In genomic region chrX:150364347-150365050, GRCh38 we compare ENCODE assay signal across 8 cellular contexts. TPM values are rescaled to one million over a fixed set of nuclear protein-coding genes. Genes with fewer than 3 reads are reported as not detected.
DNase-seq lines count a peak whose midpoint lies in the region; ATAC-seq and TF ChIP-seq lines count a peak whose summit lies in the region.

No MANE protein-coding gene starts in this region.

- H3K36me3 Mint-ChIP-seq in activated CD8-positive, alpha-beta T cell treated with anti-CD3 and anti-CD28 coated beads for 36 hours (ENCODE audit: low read depth): no peaks in the 10 kb centered on the region
- H3K36me3 Mint-ChIP-seq in nephron (ENCODE audit: low read depth): no peaks in the 10 kb centered on the region

- DNase-seq in Right ventricle myocardium inferior (ENCODE audit: missing footprints) (peak; percentile 62), cardiac septum (ENCODE audit: low spot score) (no peak), fibroblast of lung (ENCODE audit: low read depth in 2 of 2) (peak; percentile 9 to 23), NCI-H226 (no peak), 8988T (no peak)
- DNase-seq in activated CD8-positive, alpha-beta T cell treated with anti-CD3 and anti-CD28 coated beads for 36 hours: peak; percentile 42

- no peak overlapping the region for H2AFZ ChIP-seq in fibroblast of lung (ENCODE audit: low read length)

- CTCF ChIA-PET in activated CD8-positive, alpha-beta T cell treated with anti-CD3 and anti-CD28 coated beads for 36 hours (lab: Charles Lee): interaction anchor here (0.6 to 2.1 kb wide), 9 partner anchors 12 to 848 kb away, joined by 3 to 7 read pairs (median 4); no protein-coding TSS in a partner anchor

- H3K4me2 ChIP-seq in fibroblast of lung (ENCODE audit: extremely low read depth, insufficient read depth, low read length): peak overlapping the region; percentile 1

- H3K4me1 ChIP-seq in fibroblast of lung (ENCODE audit: control insufficient read depth, extremely low read depth, insufficient read depth, low read length): peaks cover 2% of the 10 kb centered on the region

- H3K9me3 Mint-ChIP-seq in activated CD8-positive, alpha-beta T cell treated with anti-CD3 and anti-CD28 coated beads for 36 hours: no peaks in the 10 kb centered on the region
- peaks cover 21% of the 10 kb centered on the region for H3K9me3 Mint-ChIP-seq in nephron

- no peaks in the 10 kb centered on the region for H3K27me3 ChIP-seq in fibroblast of lung (ENCODE audit: control insufficient read depth, insufficient read depth, low read length)

- peak overlapping the region; percentile 78 for H3K9ac ChIP-seq in fibroblast of lung (ENCODE audit: insufficient read depth, low read length)

- peak overlapping the region; percentile 80 for H3K27ac ChIP-seq in fibroblast of lung (ENCODE audit: insufficient read depth, low read length)

- POLR2A ChIA-PET in activated CD8-positive, alpha-beta T cell treated with anti-CD3 and anti-CD28 coated beads for 36 hours (lab: Charles Lee): interaction anchor here (0.6 kb wide), 1 partner anchor 20 kb away, joined by 3 read pairs; no protein-coding TSS in a partner anchor

- H3K4me1 Mint-ChIP-seq in activated CD8-positive, alpha-beta T cell treated with anti-CD3 and anti-CD28 coated beads for 36 hours (ENCODE audit: low read depth): peaks cover 22% of the 10 kb centered on the region
- peaks cover 10% of the 10 kb centered on the region for H3K4me1 Mint-ChIP-seq in nephron

- no peak overlapping the region for H3K27ac Mint-ChIP-seq in activated CD8-positive, alpha-beta T cell treated with anti-CD3 and anti-CD28 coated beads for 36 hours
- H3K27ac Mint-ChIP-seq in nephron: peak overlapping the region in 1 of 3 experiments; percentile 57

- H3K9me3 ChIP-seq in fibroblast of lung (ENCODE audit: control insufficient read depth, insufficient read depth, low read depth, low read length): no peaks in the 10 kb centered on the region

- no peaks in the 10 kb centered on the region for H3K36me3 ChIP-seq in fibroblast of lung (ENCODE audit: control insufficient read depth, insufficient read depth, low read length)

- peak overlapping the region; percentile 69 for H3K4me3 Mint-ChIP-seq in activated CD8-positive, alpha-beta T cell treated with anti-CD3 and anti-CD28 coated beads for 36 hours
- peak overlapping the region; percentile 75 to 88 (median 87) for H3K4me3 Mint-ChIP-seq in nephron

- H4K20me1 ChIP-seq in fibroblast of lung (ENCODE audit: control insufficient read depth, extremely low read depth, insufficient read depth, low read length): no peaks in the 10 kb centered on the region

- H3K79me2 ChIP-seq in fibroblast of lung (ENCODE audit: control insufficient read depth, insufficient read depth, low read length): peaks cover 39% of the 10 kb centered on the region

- intact Hi-C loops in Right ventricle myocardium inferior (cut with DNase I) (loop anchor here (5.0 to 10.0 kb wide), 5 partner anchors 120 to 530 kb away; partner anchors contain the start of gene CD99L2), cardiac septum (cut with DNase I) (loop anchor here (5.0 to 10.0 kb wide), 4 partner anchors 162 to 402 kb away; no protein-coding TSS in a partner anchor)
- intact Hi-C loops in activated CD8-positive, alpha-beta T cell treated with anti-CD3 and anti-CD28 coated beads for 36 hours (cut with micrococcal nuclease): loop anchor here (5.0 to 10.0 kb wide), 3 partner anchors 120 to 318 kb away; no protein-coding TSS in a partner anchor

- TF ChIP-seq CTCF in activated CD8-positive, alpha-beta T cell treated with anti-CD3 and anti-CD28 coated beads for 36 hours (IDR thresholded peaks at IDR 0.05): no peak
- TF ChIP-seq CTCF in fibroblast of lung (conservative IDR thresholded peaks at IDR 0.05 in 1 of 2, IDR thresholded peaks at IDR 0.05 in 1 of 2; ENCODE audit: low read depth in 1 of 2, low read length in 2 of 2) (no peak), nephron (IDR thresholded peaks at IDR 0.05; ENCODE audit: unreplicated experiment in 3 of 3) (no peak)

- H3K27me3 Mint-ChIP-seq in activated CD8-positive, alpha-beta T cell treated with anti-CD3 and anti-CD28 coated beads for 36 hours: peaks cover 21% of the 10 kb centered on the region
- H3K27me3 Mint-ChIP-seq in nephron (ENCODE audit: low read depth): peaks cover 31% of the 10 kb centered on the region

- H3K4me3 ChIP-seq in fibroblast of lung (replicated peaks in 1 of 4; ENCODE audit: control extremely low read depth in 1 of 4, insufficient read depth in 1 of 4, low read depth in 3 of 4, low read length in 4 of 4): peak overlapping the region; percentile 60 to 69 (median 68)

- ATAC-seq in Right ventricle myocardium inferior (no peak), HG02588 (IDR thresholded peaks at IDR 0.05; ENCODE audit: unreplicated experiment) (no peak)
- ATAC-seq in activated CD8-positive, alpha-beta T cell treated with anti-CD3 and anti-CD28 coated beads for 36 hours: no peak

RNA-seq across cellular contexts. Expression of gene MAMLD1, which starts 1.4 kb away (rescaled TPM):
- total RNA-seq in Right ventricle myocardium inferior: 1.8 TPM
- 2.6 TPM for total RNA-seq in cardiac septum
- 1 to 10 TPM; 1.8 to 2.0 TPM for total RNA-seq in activated CD8-positive, alpha-beta T cell treated with anti-CD3 and anti-CD28 coated beads for 36 hours
- total RNA-seq in fibroblast of lung: 0.77 and 3.6 TPM in 2 replicates
- 10.1 and 15.5 TPM in 2 replicates for polyA plus RNA-seq in fibroblast of lung
- 18.1 and 33.2 TPM in 2 replicates for polyA plus RNA-seq in fibroblast of lung (2012)
- polyA minus RNA-seq in fibroblast of lung (ENCODE audit: low replicate concordance): 24.2 and 50.4 TPM in 2 replicates

Comparison
In these comparisons a context has a peak if more than half of its experiments do, and no peak if none do; other contexts are left out.
1. DNase-seq: peak in Right ventricle myocardium inferior (single experiment), activated CD8-positive, alpha-beta T cell treated with anti-CD3 and anti-CD28 coated beads for 36 hours (single experiment) and fibroblast of lung (2 of 2); none in cardiac septum (single experiment), NCI-H226 (single experiment) and 8988T (single experiment).